ENCODE assay signal across 1 cellular context in the genomic region with DNA sequence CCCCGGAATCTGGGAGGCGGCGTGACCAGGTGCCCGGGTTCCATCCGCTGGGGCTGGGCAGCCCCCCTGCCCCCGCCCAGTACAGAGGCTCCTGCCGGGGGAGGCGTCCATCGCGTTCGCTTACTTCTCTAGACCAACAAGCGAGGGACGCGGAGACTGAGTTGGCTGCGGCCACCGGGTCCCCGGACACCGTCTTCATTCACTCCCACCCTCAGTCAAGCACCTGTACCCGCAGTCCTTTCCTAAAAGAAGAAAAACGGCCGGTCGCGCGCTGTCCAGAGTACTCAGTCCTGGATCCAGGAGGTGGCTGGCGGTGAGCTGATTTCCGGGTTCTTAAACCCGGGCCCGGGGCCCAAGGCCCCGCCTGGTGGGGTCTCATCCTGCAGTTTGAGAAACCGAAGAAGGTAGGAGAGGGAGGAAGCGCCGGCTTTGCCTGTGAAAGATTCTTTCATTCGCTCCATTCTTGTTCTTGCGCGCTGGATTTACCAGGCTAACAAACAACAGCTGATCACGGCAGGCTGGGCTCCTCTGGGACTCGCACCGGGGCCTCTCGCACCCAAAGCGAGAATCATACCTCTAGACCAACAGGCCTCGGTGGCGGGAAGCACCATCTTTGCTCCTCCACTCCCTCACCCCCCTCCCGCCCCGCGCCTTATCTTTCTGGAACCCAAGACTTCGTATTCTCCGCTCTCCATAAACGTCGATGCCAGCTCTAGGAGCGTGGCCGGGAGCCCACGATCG.
TF ChIP-seq lines count a peak whose summit lies in the region.

No MANE protein-coding gene starts in this region.

TF ChIP-seq in GM12878, 131 proteins besides CTCF, POLR2A, EP300 and RAD21:
- TF ChIP-seq, protein P1, sequence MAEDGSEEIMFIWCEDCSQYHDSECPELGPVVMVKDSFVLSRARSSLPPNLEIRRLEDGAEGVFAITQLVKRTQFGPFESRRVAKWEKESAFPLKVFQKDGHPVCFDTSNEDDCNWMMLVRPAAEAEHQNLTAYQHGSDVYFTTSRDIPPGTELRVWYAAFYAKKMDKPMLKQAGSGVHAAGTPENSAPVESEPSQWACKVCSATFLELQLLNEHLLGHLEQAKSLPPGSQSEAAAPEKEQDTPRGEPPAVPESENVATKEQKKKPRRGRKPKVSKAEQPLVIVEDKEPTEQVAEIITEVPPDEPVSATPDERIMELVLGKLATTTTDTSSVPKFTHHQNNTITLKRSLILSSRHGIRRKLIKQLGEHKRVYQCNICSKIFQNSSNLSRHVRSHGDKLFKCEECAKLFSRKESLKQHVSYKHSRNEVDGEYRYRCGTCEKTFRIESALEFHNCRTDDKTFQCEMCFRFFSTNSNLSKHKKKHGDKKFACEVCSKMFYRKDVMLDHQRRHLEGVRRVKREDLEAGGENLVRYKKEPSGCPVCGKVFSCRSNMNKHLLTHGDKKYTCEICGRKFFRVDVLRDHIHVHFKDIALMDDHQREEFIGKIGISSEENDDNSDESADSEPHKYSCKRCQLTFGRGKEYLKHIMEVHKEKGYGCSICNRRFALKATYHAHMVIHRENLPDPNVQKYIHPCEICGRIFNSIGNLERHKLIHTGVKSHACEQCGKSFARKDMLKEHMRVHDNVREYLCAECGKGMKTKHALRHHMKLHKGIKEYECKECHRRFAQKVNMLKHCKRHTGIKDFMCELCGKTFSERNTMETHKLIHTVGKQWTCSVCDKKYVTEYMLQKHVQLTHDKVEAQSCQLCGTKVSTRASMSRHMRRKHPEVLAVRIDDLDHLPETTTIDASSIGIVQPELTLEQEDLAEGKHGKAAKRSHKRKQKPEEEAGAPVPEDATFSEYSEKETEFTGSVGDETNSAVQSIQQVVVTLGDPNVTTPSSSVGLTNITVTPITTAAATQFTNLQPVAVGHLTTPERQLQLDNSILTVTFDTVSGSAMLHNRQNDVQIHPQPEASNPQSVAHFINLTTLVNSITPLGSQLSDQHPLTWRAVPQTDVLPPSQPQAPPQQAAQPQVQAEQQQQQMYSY (CRISPR knock-in tag; IDR thresholded peaks at IDR 0.05), result no peak
- TF ChIP-seq, protein P2, sequence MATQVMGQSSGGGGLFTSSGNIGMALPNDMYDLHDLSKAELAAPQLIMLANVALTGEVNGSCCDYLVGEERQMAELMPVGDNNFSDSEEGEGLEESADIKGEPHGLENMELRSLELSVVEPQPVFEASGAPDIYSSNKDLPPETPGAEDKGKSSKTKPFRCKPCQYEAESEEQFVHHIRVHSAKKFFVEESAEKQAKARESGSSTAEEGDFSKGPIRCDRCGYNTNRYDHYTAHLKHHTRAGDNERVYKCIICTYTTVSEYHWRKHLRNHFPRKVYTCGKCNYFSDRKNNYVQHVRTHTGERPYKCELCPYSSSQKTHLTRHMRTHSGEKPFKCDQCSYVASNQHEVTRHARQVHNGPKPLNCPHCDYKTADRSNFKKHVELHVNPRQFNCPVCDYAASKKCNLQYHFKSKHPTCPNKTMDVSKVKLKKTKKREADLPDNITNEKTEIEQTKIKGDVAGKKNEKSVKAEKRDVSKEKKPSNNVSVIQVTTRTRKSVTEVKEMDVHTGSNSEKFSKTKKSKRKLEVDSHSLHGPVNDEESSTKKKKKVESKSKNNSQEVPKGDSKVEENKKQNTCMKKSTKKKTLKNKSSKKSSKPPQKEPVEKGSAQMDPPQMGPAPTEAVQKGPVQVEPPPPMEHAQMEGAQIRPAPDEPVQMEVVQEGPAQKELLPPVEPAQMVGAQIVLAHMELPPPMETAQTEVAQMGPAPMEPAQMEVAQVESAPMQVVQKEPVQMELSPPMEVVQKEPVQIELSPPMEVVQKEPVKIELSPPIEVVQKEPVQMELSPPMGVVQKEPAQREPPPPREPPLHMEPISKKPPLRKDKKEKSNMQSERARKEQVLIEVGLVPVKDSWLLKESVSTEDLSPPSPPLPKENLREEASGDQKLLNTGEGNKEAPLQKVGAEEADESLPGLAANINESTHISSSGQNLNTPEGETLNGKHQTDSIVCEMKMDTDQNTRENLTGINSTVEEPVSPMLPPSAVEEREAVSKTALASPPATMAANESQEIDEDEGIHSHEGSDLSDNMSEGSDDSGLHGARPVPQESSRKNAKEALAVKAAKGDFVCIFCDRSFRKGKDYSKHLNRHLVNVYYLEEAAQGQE (IDR thresholded peaks at IDR 0.05; ENCODE audit: low read depth, low read length), result peak; percentile 74; the same call in 1 of the 2 replicates
TF ChIP-seq in GM12878: peak in this region for 1.
